26 cellular contexts compared by ENCODE assay signal in genomic region chr3:128269131-128269775, GRCh38.
"Had no signal": no experiment of that assay in that cellular context is flagged by ENCODE, and none has a peak within 500 bp of the region (broad histone marks: within the 10 kb centered on the region; RNA-seq: fewer than 3 reads in every experiment).

No MANE protein-coding gene starts in this region.

- H3K36me3 ChIP-seq: brain microvascular endothelial cell, pancreas, thoracic aorta, uterus had no signal

- H3K4me3 ChIP-seq: esophagus squamous epithelium, heart right ventricle, pancreas, spleen, thoracic aorta, uterus had no signal

- ATAC-seq: activated T-cell treated with anti-CD3 and anti-CD28 coated beads, Interleukin-2, amount 50 U/mL, for 72 hours; heart right ventricle; left cardiac atrium; left ventricle myocardium superior; pancreas; right cardiac atrium had no signal

- H3K9me3 ChIP-seq: esophagus squamous epithelium, heart right ventricle, pancreas, spleen, thoracic aorta, uterus had no signal

- H3K27me3 ChIP-seq: brain microvascular endothelial cell, esophagus squamous epithelium, heart right ventricle, pancreas, spleen, uterus had no signal

- DNase-seq: activated CD4-positive, alpha-beta T cell treated with anti-CD3 and anti-CD28 coated beads for 4 hours; activated CD4-positive, alpha-beta T cell treated with anti-CD3 and anti-CD28 coated beads, Interleukin-2, amount 50 U/mL, for 4 hours; activated naive CD4-positive, alpha-beta T cell treated with anti-CD3 and anti-CD28 coated beads for 36 hours; activated naive CD8-positive, alpha-beta T cell treated with anti-CD3 and anti-CD28 coated beads, Interleukin-2, amount 10 ng/mL, durations not matched to agents 7 days and 5 days; activated T-cell treated with anti-CD3 and anti-CD28 coated beads for 4 hours; activated T-cell treated with anti-CD3 and anti-CD28 coated beads, Interleukin-2, amount 50 U/mL, for 72 hours; amniotic stem cell; brain microvascular endothelial cell; esophagus squamous epithelium; foreskin melanocyte; heart right ventricle; left cardiac atrium; left ventricle myocardium superior; naive B cell; nephron progenitor cell; pancreas; right cardiac atrium; spleen; stimulated activated CD4-positive, alpha-beta T cell treated with anti-CD3 and anti-CD28 coated beads, Interleukin-4, amount 100 ng/mL, for 1 hour; uterus had no signal

- H3K27me3 Mint-ChIP-seq: activated naive CD8-positive, alpha-beta T cell treated with anti-CD3 and anti-CD28 coated beads, Interleukin-2, amount 10 ng/mL, durations not matched to agents 7 days and 5 days; naive B cell; stimulated activated naive CD8-positive, alpha-beta T cell treated with anti-CD3 and anti-CD28 coated beads, Interleukin-15, Interleukin-2, amounts not matched to agents 100 ng/mL and 50 ng/mL, for 24 hours; type B pancreatic cell had no signal

- H3K9me3 Mint-ChIP-seq: activated naive CD4-positive, alpha-beta T cell treated with anti-CD3 and anti-CD28 coated beads for 36 hours; activated naive CD8-positive, alpha-beta T cell treated with anti-CD3 and anti-CD28 coated beads, Interleukin-2, amount 10 ng/mL, durations not matched to agents 7 days and 5 days; activated T-cell treated with anti-CD3 and anti-CD28 coated beads, Interleukin-2, amount 50 U/mL, for 72 hours; mesothelial cell of epicardium; naive B cell; nephron progenitor cell; stimulated activated naive CD8-positive, alpha-beta T cell treated with anti-CD3 and anti-CD28 coated beads, Interleukin-15, Interleukin-2, amounts not matched to agents 100 ng/mL and 50 ng/mL, for 24 hours; type B pancreatic cell had no signal

- H3K27ac Mint-ChIP-seq: activated naive CD4-positive, alpha-beta T cell treated with anti-CD3 and anti-CD28 coated beads for 36 hours; activated naive CD8-positive, alpha-beta T cell treated with anti-CD3 and anti-CD28 coated beads, Interleukin-2, amount 10 ng/mL, durations not matched to agents 7 days and 5 days; activated T-cell treated with anti-CD3 and anti-CD28 coated beads, Interleukin-2, amount 50 U/mL, for 72 hours; nephron progenitor cell; stimulated activated naive CD8-positive, alpha-beta T cell treated with anti-CD3 and anti-CD28 coated beads, Interleukin-15, Interleukin-2, amounts not matched to agents 100 ng/mL and 50 ng/mL, for 24 hours; type B pancreatic cell had no signal

- H3K4me1 ChIP-seq: esophagus squamous epithelium, pancreas, spleen had no signal

- H3K4me3 Mint-ChIP-seq: activated naive CD4-positive, alpha-beta T cell treated with anti-CD3 and anti-CD28 coated beads for 36 hours; activated naive CD8-positive, alpha-beta T cell treated with anti-CD3 and anti-CD28 coated beads, Interleukin-2, amount 10 ng/mL, durations not matched to agents 7 days and 5 days; activated T-cell treated with anti-CD3 and anti-CD28 coated beads, Interleukin-2, amount 50 U/mL, for 72 hours; mesothelial cell of epicardium; naive B cell; nephron progenitor cell; stimulated activated naive CD8-positive, alpha-beta T cell treated with anti-CD3 and anti-CD28 coated beads, Interleukin-15, Interleukin-2, amounts not matched to agents 100 ng/mL and 50 ng/mL, for 24 hours; type B pancreatic cell had no signal

- H3K27ac ChIP-seq: brain microvascular endothelial cell, epithelial cell of prostate, esophagus squamous epithelium, heart right ventricle, pancreas, spleen, thoracic aorta, uterus, VCaP had no signal
